ENCODE assay signal across 16 cellular contexts in the genomic region with DNA sequence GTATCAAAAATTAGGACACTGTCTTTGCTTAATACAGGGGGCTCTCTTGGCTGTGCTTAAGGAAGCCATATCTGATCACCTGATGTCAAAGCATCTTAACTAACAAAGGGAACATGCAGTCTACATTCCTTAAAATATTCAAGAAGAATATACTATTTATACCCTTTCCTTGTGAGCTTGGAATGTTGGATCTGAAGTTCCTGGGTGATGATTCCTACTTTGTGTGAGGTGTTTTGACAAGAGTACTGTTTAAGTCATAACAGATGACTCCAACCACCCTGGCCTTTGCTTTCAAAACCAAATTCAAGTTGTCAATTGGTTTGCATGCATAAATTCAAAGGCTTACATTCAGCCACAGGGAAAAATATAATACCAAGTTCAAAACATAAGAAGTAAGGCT.
DNase-seq lines count a peak whose midpoint lies in the region; TF ChIP-seq lines count a peak whose summit lies in the region.
"Had no signal": no experiment of that assay in that cellular context is flagged by ENCODE, and none has a peak within 500 bp of the region (broad histone marks: within the 10 kb centered on the region; RNA-seq: fewer than 3 reads in every experiment).

No MANE protein-coding gene starts in this region.

- DNase-seq in GM04503 (ENCODE audit: low read depth) (peak; percentile 3), astrocyte of the hippocampus (ENCODE audit: low read depth, low spot score) (peak; percentile 1), fibroblast of villous mesenchyme (ENCODE audit: low read depth) (peak; percentile 0), NCI-H2171 treated with DMSO at 0.1 percent for 48 hours (lab: John Stamatoyannopoulos, UW) (no peak), NCI-H1417 treated with DMSO at 0.1 percent for 48 hours (lab: John Stamatoyannopoulos, UW) (no peak)
- no peak for DNase-seq in activated CD8-positive, alpha-beta memory T cell treated with anti-CD3 and anti-CD28 coated beads for 24 hours
- no peak for DNase-seq in stimulated activated CD4-positive, alpha-beta T cell treated with anti-CD3 and anti-CD28 coated beads, Interleukin-2, amount 100 ng/mL, for 24 hours
- DNase-seq: AML-193; Caco-2; CD4-positive, alpha-beta T cell; DMS153; DMS79; GDM1; HCEC 1CT; IMR-90 had no signal

- no peak overlapping the region for H3K4me3 ChIP-seq in fibroblast of villous mesenchyme (ENCODE audit: low read depth, low read length)
- H3K4me3 ChIP-seq: GM23338 had no signal

- TF ChIP-seq CTCF in fibroblast of villous mesenchyme (IDR thresholded peaks at IDR 0.05; ENCODE audit: insufficient read depth, low read depth, low read length) = no peak

Comparison
In these comparisons a context has a peak if more than half of its experiments do, and no peak if none do; other contexts are left out.
1. DNase-seq: peak in GM04503 (single experiment), astrocyte of the hippocampus (single experiment) and fibroblast of villous mesenchyme (single experiment); none in NCI-H2171 treated with DMSO at 0.1 percent for 48 hours (single experiment), activated CD8-positive, alpha-beta memory T cell treated with anti-CD3 and anti-CD28 coated beads for 24 hours (single experiment), stimulated activated CD4-positive, alpha-beta T cell treated with anti-CD3 and anti-CD28 coated beads, Interleukin-2, amount 100 ng/mL, for 24 hours (0 of 2) and NCI-H1417 treated with DMSO at 0.1 percent for 48 hours (single experiment).